8 cellular contexts compared by ENCODE assay signal in the genomic region with DNA sequence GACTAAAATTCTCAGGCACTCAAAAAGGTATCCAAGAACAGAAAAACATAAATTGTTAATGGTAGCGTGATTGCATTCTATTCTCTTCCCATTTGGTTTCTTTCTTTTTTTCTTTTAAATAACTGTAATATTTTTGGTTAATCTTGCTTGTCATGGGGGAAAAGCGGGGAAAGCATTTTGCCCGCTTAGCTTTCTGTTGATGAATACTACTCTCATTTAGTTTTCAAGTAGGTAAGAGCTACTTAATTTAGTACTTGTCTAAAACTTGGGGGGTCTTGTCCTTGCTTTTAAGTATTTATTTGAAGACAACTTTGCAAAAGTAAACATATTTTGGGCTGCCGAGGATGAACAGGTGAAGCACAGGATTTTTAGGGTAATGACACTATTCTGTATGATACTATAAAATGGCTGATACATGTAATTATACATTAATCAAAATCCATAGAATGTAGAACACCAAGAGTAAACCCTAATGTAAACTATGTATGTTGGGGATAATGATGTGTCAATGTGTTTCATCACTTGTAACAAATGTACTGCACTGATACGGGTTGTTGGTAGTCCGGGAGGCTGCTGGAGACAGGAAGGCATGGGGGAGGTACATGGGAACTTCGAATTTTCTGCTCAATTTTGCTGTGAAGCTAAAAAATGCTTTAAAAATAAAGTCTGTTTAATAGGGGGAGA. TPM values are rescaled to one million over a fixed set of nuclear protein-coding genes. Genes with fewer than 3 reads are reported as not detected.
DNase-seq lines count a peak whose midpoint lies in the region; ATAC-seq, FAIRE-seq and TF ChIP-seq lines count a peak whose summit lies in the region.

No MANE protein-coding gene starts in this region.

- H3K27ac ChIP-seq in kidney (ENCODE audit: low read depth in 2 of 2, low read length in 2 of 2) = peak overlapping the region in 1 of 2 donors; percentile 5
- peak overlapping the region; percentile 97 for H3K27ac ChIP-seq in thoracic aorta

- TF ChIP-seq CTCF in kidney (IDR thresholded peaks at IDR 0.05; ENCODE audit: borderline replicate concordance, extremely low read depth, insufficient read depth) (no peak), thoracic aorta (IDR thresholded peaks at IDR 0.05) (no peak)

- intact Hi-C loops in kidney (cut with DNase I) = no loop called here

- H3K4me3 Mint-ChIP-seq in activated CD8-positive, alpha-beta memory T cell treated with anti-CD3 and anti-CD28 coated beads, Interleukin-2, amount 10 ng/mL, durations not matched to agents 7 days and 5 days = peak overlapping the region; percentile 96
- peak overlapping the region; percentile 92 for H3K4me3 Mint-ChIP-seq in activated T-helper 17 cell treated with anti-CD3 and anti-CD28 coated beads, Interleukin-2, amount 50 U/mL, for 72 hours

- DNase-seq in activated CD8-positive, alpha-beta memory T cell treated with anti-CD3 and anti-CD28 coated beads, Interleukin-2, amount 10 ng/mL, durations not matched to agents 7 days and 5 days = no peak
- DNase-seq in activated CD8-positive, alpha-beta memory T cell treated with anti-CD3 and anti-CD28 coated beads for 24 hours = no peak
- DNase-seq in kidney = no peak
- no peak for DNase-seq in thoracic aorta (ENCODE audit: low spot score)
- DNase-seq in NK-92 treated with Interleukin-12 subunit alpha and Interleukin-12 subunit beta, amount 100 ng/mL, for 24 hours (lab: John Stamatoyannopoulos, UW) = no peak
- DNase-seq in NCI-H1105 (lab: John Stamatoyannopoulos, UW) = no peak

- peaks cover 2 to 7% of the 10 kb centered on the region in 2 donors for H3K4me1 ChIP-seq in kidney (ENCODE audit: control insufficient read depth in 1 of 2, insufficient read depth in 1 of 2, low read depth in 1 of 2, low read length in 2 of 2)
- peaks cover 21 to 32% of the 10 kb centered on the region in 2 donors for H3K4me1 ChIP-seq in thoracic aorta (ENCODE audit: control insufficient read depth in 1 of 2, low read depth in 2 of 2)

- H3K4me3 ChIP-seq in kidney (ENCODE audit: low read length in 2 of 2) (peak overlapping the region; percentile 86), thoracic aorta (peak overlapping the region; percentile 90)

- H3K4me1 Mint-ChIP-seq in activated CD8-positive, alpha-beta memory T cell treated with anti-CD3 and anti-CD28 coated beads, Interleukin-2, amount 10 ng/mL, durations not matched to agents 7 days and 5 days = peaks cover 55% of the 10 kb centered on the region
- H3K4me1 Mint-ChIP-seq in activated T-helper 17 cell treated with anti-CD3 and anti-CD28 coated beads, Interleukin-2, amount 50 U/mL, for 72 hours = peaks cover 27% of the 10 kb centered on the region

- no peak overlapping the region for H3K9ac ChIP-seq in kidney (ENCODE audit: low read length in 2 of 2)

- H3K9me3 Mint-ChIP-seq in activated CD8-positive, alpha-beta memory T cell treated with anti-CD3 and anti-CD28 coated beads, Interleukin-2, amount 10 ng/mL, durations not matched to agents 7 days and 5 days (ENCODE audit: low read depth) = peaks cover 4% of the 10 kb centered on the region
- H3K9me3 Mint-ChIP-seq in activated T-helper 17 cell treated with anti-CD3 and anti-CD28 coated beads, Interleukin-2, amount 50 U/mL, for 72 hours = no peaks in the 10 kb centered on the region

- H3K36me3 ChIP-seq in kidney (ENCODE audit: control insufficient read depth in 1 of 2, insufficient read depth in 2 of 2, low read length in 2 of 2) (no peaks in the 10 kb centered on the region), thoracic aorta (no peaks in the 10 kb centered on the region)

- H3K27me3 Mint-ChIP-seq in activated CD8-positive, alpha-beta memory T cell treated with anti-CD3 and anti-CD28 coated beads, Interleukin-2, amount 10 ng/mL, durations not matched to agents 7 days and 5 days = no peaks in the 10 kb centered on the region
- H3K27me3 Mint-ChIP-seq in activated T-helper 17 cell treated with anti-CD3 and anti-CD28 coated beads, Interleukin-2, amount 50 U/mL, for 72 hours = no peaks in the 10 kb centered on the region

- peaks cover 32% of the 10 kb centered on the region for H3K36me3 Mint-ChIP-seq in activated CD8-positive, alpha-beta memory T cell treated with anti-CD3 and anti-CD28 coated beads, Interleukin-2, amount 10 ng/mL, durations not matched to agents 7 days and 5 days
- peaks cover 28% of the 10 kb centered on the region for H3K36me3 Mint-ChIP-seq in activated T-helper 17 cell treated with anti-CD3 and anti-CD28 coated beads, Interleukin-2, amount 50 U/mL, for 72 hours (ENCODE audit: low read depth)

- H3K9me3 ChIP-seq in kidney (ENCODE audit: control insufficient read depth in 1 of 2, low read length in 2 of 2) (no peaks in the 10 kb centered on the region), thoracic aorta (no peaks in the 10 kb centered on the region)

- H3K27ac Mint-ChIP-seq in activated CD8-positive, alpha-beta memory T cell treated with anti-CD3 and anti-CD28 coated beads, Interleukin-2, amount 10 ng/mL, durations not matched to agents 7 days and 5 days = peak overlapping the region; percentile 98
- peak overlapping the region; percentile 92 for H3K27ac Mint-ChIP-seq in activated T-helper 17 cell treated with anti-CD3 and anti-CD28 coated beads, Interleukin-2, amount 50 U/mL, for 72 hours

- CTCF ChIA-PET in activated CD8-positive, alpha-beta memory T cell treated with anti-CD3 and anti-CD28 coated beads, Interleukin-2, amount 10 ng/mL, durations not matched to agents 7 days and 5 days (lab: Charles Lee) = interaction anchor here (0.8 to 4.3 kb wide), 11 partner anchors 11 to 377 kb away, joined by 3 to 33 read pairs (median 5); no protein-coding TSS in a partner anchor

- no peak for ATAC-seq in activated CD8-positive, alpha-beta memory T cell treated with anti-CD3 and anti-CD28 coated beads, Interleukin-2, amount 10 ng/mL, durations not matched to agents 7 days and 5 days
- ATAC-seq in activated T-helper 17 cell treated with anti-CD3 and anti-CD28 coated beads, Interleukin-2, amount 50 U/mL, for 72 hours (replicated peaks) = no peak
- ATAC-seq in thoracic aorta (ENCODE audit: insufficient number of reproducible peaks, low FRiP score, low read depth) = no peak
- no peak for ATAC-seq in GM21576 (IDR thresholded peaks at IDR 0.05; ENCODE audit: unreplicated experiment)

- H3K27me3 ChIP-seq in thoracic aorta (replicated peaks; ENCODE audit: insufficient read depth) = no peaks in the 10 kb centered on the region

- no peak for FAIRE-seq in kidney (lab: Jason Lieb, UNC)

RNA-seq across cellular contexts. Expression of a gene that starts 1.7 kb away (rescaled TPM):
- total RNA-seq in activated CD8-positive, alpha-beta memory T cell treated with anti-CD3 and anti-CD28 coated beads, Interleukin-2, amount 10 ng/mL, durations not matched to agents 7 days and 5 days = 10 to 100 TPM; 98.5 TPM
- 10 to 100 TPM; 57.6 to 79.4 TPM for total RNA-seq in activated T-helper 17 cell treated with anti-CD3 and anti-CD28 coated beads, Interleukin-2, amount 50 U/mL, for 72 hours
- 108 TPM for total RNA-seq in kidney
- polyA plus RNA-seq in kidney (ENCODE audit: insufficient read depth, low read depth, low replicate concordance) = 21.5 TPM
- 100 to 1,000 TPM; 186 to 215 TPM for total RNA-seq in thoracic aorta
